In genomic region chr21:45283611-45284455, GRCh38 we compare ENCODE assay signal across 15 cellular contexts. TPM values are rescaled to one million over a fixed set of nuclear protein-coding genes. Genes with fewer than 3 reads are reported as not detected.
DNase-seq lines count a peak whose midpoint lies in the region; ATAC-seq and TF ChIP-seq lines count a peak whose summit lies in the region.
"Had no signal": no experiment of that assay in that cellular context is flagged by ENCODE, and none has a peak within 500 bp of the region (broad histone marks: within the 10 kb centered on the region; RNA-seq: fewer than 3 reads in every experiment).

No MANE protein-coding gene starts in this region.

- H3K4me2 ChIP-seq in BLaER1 treated with 17β-estradiol and CSF1 and Interleukin-3, amounts not matched to agents 10 nM and 100 nM = peak overlapping the region in 8 of 11 experiments; percentile 15 to 73 (median 58); a peak in 15 of 22 replicates

- ATAC-seq in right lobe of liver = no peak
- no peak for ATAC-seq in GM21423 (IDR thresholded peaks at IDR 0.05; ENCODE audit: unreplicated experiment)
- ATAC-seq: stimulated activated memory B cell treated with anti-CD40 and anti-IgM and Interleukin-4, amounts not matched to agents 10 μg/mL and 1 μg/mL and 100 μg/mL, for 72 hours had no signal

- H3K27ac ChIP-seq in BLaER1 treated with 17β-estradiol and CSF1 and Interleukin-3, amounts not matched to agents 10 nM and 100 nM = peak overlapping the region in 2 of 11 experiments; percentile 4 to 40; a peak in 1 of 22 replicates
- H3K27ac ChIP-seq in right lobe of liver = no peak overlapping the region
- H3K27ac ChIP-seq in sigmoid colon = no peak overlapping the region
- H3K27ac ChIP-seq: parathyroid adenoma had no signal

- 97% methylated on average over 13 of the region's 36 CpGs for WGBS in right lobe of liver (ENCODE audit: insufficient coverage, low coverage, low lambda C conversion rate, missing lambda C conversion rate)
- 95 to 96% methylated on average over 36 of the region's 36 CpGs for WGBS in sigmoid colon, 2 donors

- intact Hi-C loops in right lobe of liver (cut with DNase I) = no loop called here
- intact Hi-C loops in sigmoid colon (cut with DNase I) = loop anchor here (10.0 kb wide), 1 partner anchor 541 kb away; no protein-coding TSS in a partner anchor

- TF ChIP-seq CTCF in right lobe of liver (IDR thresholded peaks at IDR 0.05) = no peak
- no peak for TF ChIP-seq CTCF in sigmoid colon (IDR thresholded peaks at IDR 0.05)

- H4K20me1 ChIP-seq in BLaER1 treated with 17β-estradiol and CSF1 and Interleukin-3, amounts not matched to agents 10 nM and 100 nM = peaks cover 0 to 69% (median 33%) of the 10 kb centered on the region in 11 experiments; a peak in 19 of 22 replicates

- no peak for TF ChIP-seq POLR2A in right lobe of liver (IDR thresholded peaks at IDR 0.05)
- TF ChIP-seq POLR2A in sigmoid colon (IDR thresholded peaks at IDR 0.05) = no peak

- no peak for TF ChIP-seq EP300 in sigmoid colon (IDR thresholded peaks at IDR 0.05)

- peak overlapping the region in 7 of 11 experiments; percentile 15 to 50 (median 39); a peak in 9 of 22 replicates for H3K9ac ChIP-seq in BLaER1 treated with 17β-estradiol and CSF1 and Interleukin-3, amounts not matched to agents 10 nM and 100 nM
- H3K9ac ChIP-seq in NT2/D1 (ENCODE audit: insufficient read length, low read depth) = peak overlapping the region; percentile 22
- H3K9ac ChIP-seq: parathyroid adenoma had no signal

- DNase-seq in NT2/D1 (ENCODE audit: low read depth, low spot score) (no peak), right lobe of liver (peak in 2 of 3 donors; percentile 39 to 45), sigmoid colon (peak; percentile 55), HuH-7.5 (ENCODE audit: low spot score) (no peak), NCI-H1930 (lab: John Stamatoyannopoulos, UW) (no peak)
- DNase-seq: activated CD4-positive, alpha-beta T cell treated with anti-CD3 and anti-CD28 coated beads, Interleukin-2, amount 10 ng/mL, durations not matched to agents 24 days and 14 days; DMS79; NCI-H1436 treated with DMSO at 0.1 percent for 48 hours; NCI-H2171 treated with DMSO at 0.1 percent for 48 hours; SHP77 treated with DMSO at 0.1 percent for 48 hours; stimulated activated CD4-positive, alpha-beta T cell treated with anti-CD3 and anti-CD28 coated beads, Interleukin-1b, Interleukin-23, amount 100 ng/mL, for 48 hours had no signal

- H3K4me1 ChIP-seq in BLaER1 treated with 17β-estradiol and CSF1 and Interleukin-3, amounts not matched to agents 10 nM and 100 nM = peaks cover 12 to 51% (median 34%) of the 10 kb centered on the region in 10 experiments
- H3K4me1 ChIP-seq in NT2/D1 (ENCODE audit: insufficient read depth, insufficient read length) (peaks cover 8% of the 10 kb centered on the region), right lobe of liver (peaks cover 0 to 10% (median 5%) of the 10 kb centered on the region in 4 donors), sigmoid colon (peaks cover 0 to 31% (median 19%) of the 10 kb centered on the region in 4 donors)
- H3K4me1 ChIP-seq: parathyroid adenoma had no signal

- H3K4me3 ChIP-seq in BLaER1 treated with 17β-estradiol and CSF1 and Interleukin-3, amounts not matched to agents 10 nM and 100 nM = no peak overlapping the region
- H3K4me3 ChIP-seq in NT2/D1 (ENCODE audit: insufficient read length, low read depth) (no peak overlapping the region), right lobe of liver (no peak overlapping the region), sigmoid colon (no peak overlapping the region)

- H3K36me3 ChIP-seq in BLaER1 treated with 17β-estradiol and CSF1 and Interleukin-3, amounts not matched to agents 10 nM and 100 nM = peaks cover 46 to 70% (median 65%) of the 10 kb centered on the region in 11 experiments
- H3K36me3 ChIP-seq in NT2/D1 (ENCODE audit: insufficient read depth, insufficient read length, low read length) (peaks cover 77% of the 10 kb centered on the region), right lobe of liver (peaks cover 0 to 51% (median 19%) of the 10 kb centered on the region in 4 donors), sigmoid colon (peaks cover 41 to 70% (median 50%) of the 10 kb centered on the region in 4 donors)

- H3K9me3 ChIP-seq in BLaER1 treated with 17β-estradiol and CSF1 and Interleukin-3, amounts not matched to agents 10 nM and 100 nM (replicated peaks in 1 of 11) = no peaks in the 10 kb centered on the region
- H3K9me3 ChIP-seq in NT2/D1 (ENCODE audit: insufficient read depth, low read length) (no peaks in the 10 kb centered on the region), right lobe of liver (no peaks in the 10 kb centered on the region), sigmoid colon (no peaks in the 10 kb centered on the region)

- peaks cover 0 to 4% (median 0%) of the 10 kb centered on the region in 11 experiments; a peak in 3 of 22 replicates for H3K27me3 ChIP-seq in BLaER1 treated with 17β-estradiol and CSF1 and Interleukin-3, amounts not matched to agents 10 nM and 100 nM
- H3K27me3 ChIP-seq in NT2/D1 (ENCODE audit: insufficient read depth, insufficient read length) (no peaks in the 10 kb centered on the region), right lobe of liver (no peaks in the 10 kb centered on the region), sigmoid colon (no peaks in the 10 kb centered on the region)

RNA-seq across cellular contexts. Expression of gene POFUT2, which starts 3.9 kb away (rescaled TPM):
- total RNA-seq in right lobe of liver = 10 to 100 TPM; 10.5 to 22.0 (median 13.7) TPM
- 10 to 100 TPM; 13.0 to 31.3 (median 20.9) TPM for total RNA-seq in sigmoid colon
- polyA plus RNA-seq in sigmoid colon = 10 to 100 TPM in 1 of 3 donors, 1 to 10 TPM in 2; 2.5 to 21.6 (median 3.0) TPM

Comparison
In these comparisons a context has a peak if more than half of its experiments do, and no peak if none do; other contexts are left out.
1. DNase-seq: peak in right lobe of liver (2 of 3) and sigmoid colon (single experiment); none in NT2/D1 (single experiment), HuH-7.5 (single experiment) and NCI-H1930 (0 of 2).